ENCODE assay signal across 18 cellular contexts in genomic region chr2:101751276-101751675, GRCh38. TPM values are rescaled to one million over a fixed set of nuclear protein-coding genes. Genes with fewer than 3 reads are reported as not detected.
DNase-seq lines count a peak whose midpoint lies in the region; ATAC-seq and TF ChIP-seq lines count a peak whose summit lies in the region.
"Had no signal": no experiment of that assay in that cellular context is flagged by ENCODE, and none has a peak within 500 bp of the region (broad histone marks: within the 10 kb centered on the region; RNA-seq: fewer than 3 reads in every experiment).

No MANE protein-coding gene starts in this region.

- H3K9me3 ChIP-seq in HUES48 (ENCODE audit: control insufficient read depth, insufficient read depth, low read length) (no peaks in the 10 kb centered on the region), T-helper 17 cell (ENCODE audit: control insufficient read depth, low read length, poor library complexity, severe bottlenecking) (no peaks in the 10 kb centered on the region), right atrium auricular region (no peaks in the 10 kb centered on the region), spleen (no peaks in the 10 kb centered on the region)
- H3K9me3 ChIP-seq: Peyer's patch, prostate gland had no signal

- H3K27me3 Mint-ChIP-seq in T-helper 17 cell: no peaks in the 10 kb centered on the region
- H3K27me3 Mint-ChIP-seq: activated CD4-positive, alpha-beta T cell treated with anti-CD3 and anti-CD28 coated beads, Interleukin-2, amount 10 ng/mL, durations not matched to agents 24 days and 14 days had no signal

- intact Hi-C loops in spleen (cut with DNase I; ENCODE audit: low total_unique reads): loop anchor here (10.0 kb wide), 1 partner anchor 64 kb away; no protein-coding TSS in a partner anchor

- H3K9ac ChIP-seq in HUES48 (ENCODE audit: low read depth, low read length): no peak overlapping the region

- H3K4me3 ChIP-seq in HUES48 (ENCODE audit: low read depth, low read length) (no peak overlapping the region), right atrium auricular region (no peak overlapping the region), spleen (no peak overlapping the region)
- H3K4me3 ChIP-seq: Peyer's patch, prostate gland had no signal

- DNase-seq in T-helper 17 cell (no peak), right atrium auricular region (ENCODE audit: low spot score) (no peak), spleen (no peak), CD1c-positive myeloid dendritic cell (ENCODE audit: extremely low spot score) (no peak), cerebellar cortex (ENCODE audit: low spot score) (no peak)
- DNase-seq: activated CD4-positive, alpha-beta T cell treated with anti-CD3 and anti-CD28 coated beads, Interleukin-2, amount 10 ng/mL, durations not matched to agents 24 days and 14 days; amygdala; foreskin melanocyte; GDM1; Kasumi-1; NCI-H187 treated with DMSO at 0.1 percent for 48 hours; NCI-H510A treated with DMSO at 0.1 percent for 48 hours; stimulated activated CD4-positive, alpha-beta T cell treated with anti-CD3 and anti-CD28 coated beads, Interleukin-2, amount 100 ng/mL, for 48 hours had no signal

- no peak overlapping the region for H3K4me3 Mint-ChIP-seq in T-helper 17 cell
- H3K4me3 Mint-ChIP-seq: activated CD4-positive, alpha-beta T cell treated with anti-CD3 and anti-CD28 coated beads, Interleukin-2, amount 10 ng/mL, durations not matched to agents 24 days and 14 days; stimulated activated effector memory CD8-positive, alpha-beta T cell treated with anti-CD3 and anti-CD28 coated beads, Interleukin-12 subunit alpha, Interleukin-12 subunit beta, amount 100 ng/mL, for 72 hours had no signal

- H3K4me1 Mint-ChIP-seq in T-helper 17 cell: peaks cover 57% of the 10 kb centered on the region

- peaks cover 2% of the 10 kb centered on the region for H3K36me3 Mint-ChIP-seq in T-helper 17 cell (ENCODE audit: low read depth)
- H3K36me3 Mint-ChIP-seq: stimulated activated effector memory CD8-positive, alpha-beta T cell treated with anti-CD3 and anti-CD28 coated beads, Interleukin-12 subunit alpha, Interleukin-12 subunit beta, amount 100 ng/mL, for 72 hours had no signal

- H3K27me3 ChIP-seq in HUES48 (ENCODE audit: control insufficient read depth, insufficient read depth, low read length) (no peaks in the 10 kb centered on the region), right atrium auricular region (no peaks in the 10 kb centered on the region), spleen (replicated peaks in 1 of 7) (no peaks in the 10 kb centered on the region)
- H3K27me3 ChIP-seq: Peyer's patch had no signal

- TF ChIP-seq CTCF in right atrium auricular region (IDR thresholded peaks at IDR 0.05) (no peak), spleen (IDR thresholded peaks at IDR 0.05 in 8 of 11, conservative IDR thresholded peaks at IDR 0.05 in 3 of 11) (no peak)

- H3K4me1 ChIP-seq in HUES48 (ENCODE audit: control insufficient read depth, insufficient read depth, low read length): peaks cover 61% of the 10 kb centered on the region
- H3K4me1 ChIP-seq in right atrium auricular region: peaks cover 0 to 76% of the 10 kb centered on the region in 2 donors
- peaks cover 27 to 81% (median 69%) of the 10 kb centered on the region in 6 donors for H3K4me1 ChIP-seq in spleen

- peak overlapping the region; percentile 4 for H3K27ac ChIP-seq in HUES48 (ENCODE audit: low read depth, low read length)
- H3K27ac ChIP-seq in right atrium auricular region: peak overlapping the region; percentile 18 to 23
- H3K27ac ChIP-seq in spleen: peak overlapping the region in 6 of 8 donors; percentile 38 to 74 (median 54)
- H3K27ac ChIP-seq: prostate gland had no signal

- ATAC-seq in T-helper 17 cell (no peak), HG03342 (IDR thresholded peaks at IDR 0.05; ENCODE audit: unreplicated experiment) (no peak)

- H3K36me3 ChIP-seq in HUES48 (ENCODE audit: control insufficient read depth, insufficient read depth, low read length) (no peaks in the 10 kb centered on the region), right atrium auricular region (no peaks in the 10 kb centered on the region), spleen (no peaks in the 10 kb centered on the region)
- H3K36me3 ChIP-seq: Peyer's patch, prostate gland had no signal

- no peak for TF ChIP-seq POLR2A in spleen (IDR thresholded peaks at IDR 0.05)

- WGBS in spleen, 5 donors: 89 to 100% (median 97%) methylated on average over 1 of the region's 1 CpG

- peak overlapping the region; percentile 57 for H3K27ac Mint-ChIP-seq in T-helper 17 cell
- H3K27ac Mint-ChIP-seq: activated CD4-positive, alpha-beta T cell treated with anti-CD3 and anti-CD28 coated beads, Interleukin-2, amount 10 ng/mL, durations not matched to agents 24 days and 14 days; stimulated activated effector memory CD8-positive, alpha-beta T cell treated with anti-CD3 and anti-CD28 coated beads, Interleukin-12 subunit alpha, Interleukin-12 subunit beta, amount 100 ng/mL, for 72 hours had no signal

RNA-seq across cellular contexts. Expression of gene MAP4K4, which starts 53.8 kb away (rescaled TPM):
- 100 to 1,000 TPM in 1 of 2 donors, 10 to 100 TPM in 1; 98.1 to 102 TPM for total RNA-seq in T-helper 17 cell
- 10 to 100 TPM; 47.5 to 50.4 TPM for total RNA-seq in right atrium auricular region
- 100 to 1,000 TPM in 1 of 7 donors, 10 to 100 TPM in 6; 69.5 to 108 (median 73.1) TPM for total RNA-seq in spleen
- 10 to 100 TPM; 16.7 to 19.0 (median 17.3) TPM for polyA plus RNA-seq in spleen
